ENCODE assay signal across 1 cellular context in genomic region chr11:6682591-6682935, GRCh38.
TF ChIP-seq lines count a peak whose summit lies in the region.

No MANE protein-coding gene starts in this region.

TF ChIP-seq in SK-N-SH, 30 proteins besides CTCF, POLR2A, EP300 and RAD21 (continued from another document):
- TF ChIP-seq ZBTB33 (IDR thresholded peaks at IDR 0.05; ENCODE audit: borderline replicate concordance, low read depth) (no peak), USF2 (IDR thresholded peaks at IDR 0.05; ENCODE audit: borderline replicate concordance, low read depth, low read length) (no peak)
